9 cellular contexts compared by ENCODE assay signal in genomic region chr3:49019941-49020334, GRCh38. TPM values are rescaled to one million over a fixed set of nuclear protein-coding genes. Genes with fewer than 3 reads are reported as not detected.
DNase-seq lines count a peak whose midpoint lies in the region; ATAC-seq, FAIRE-seq and TF ChIP-seq lines count a peak whose summit lies in the region.
"Had no signal": no experiment of that assay in that cellular context is flagged by ENCODE, and none has a peak within 500 bp of the region (broad histone marks: within the 10 kb centered on the region; RNA-seq: fewer than 3 reads in every experiment).

No MANE protein-coding gene starts in this region.

- peak overlapping the region; percentile 100 for H3K9ac ChIP-seq in BLaER1

- in situ Hi-C loops in brain microvascular endothelial cell (cut with HindIII; ENCODE audit: low pct_ligation_motif_present, low sequenced_read_pairs): no loop called here

- peaks cover 43% of the 10 kb centered on the region for H3K36me3 ChIP-seq in BLaER1
- peaks cover 27% of the 10 kb centered on the region for H3K36me3 ChIP-seq in brain microvascular endothelial cell (replicated peaks)
- H3K36me3 ChIP-seq in muscle layer of duodenum (ENCODE audit: control insufficient read depth in 1 of 2, insufficient read depth in 2 of 2, low read length in 2 of 2): peaks cover 34% of the 10 kb centered on the region in 2 donors

- H3K9me3 ChIP-seq in BLaER1 (no peaks in the 10 kb centered on the region), muscle layer of duodenum (ENCODE audit: control insufficient read depth in 1 of 2, low read length in 2 of 2) (no peaks in the 10 kb centered on the region)

- peaks cover 55% of the 10 kb centered on the region for H4K20me1 ChIP-seq in BLaER1

- H3K27me3 ChIP-seq in BLaER1 (no peaks in the 10 kb centered on the region), brain microvascular endothelial cell (replicated peaks) (no peaks in the 10 kb centered on the region), muscle layer of duodenum (ENCODE audit: low read depth, low read length) (no peaks in the 10 kb centered on the region)
- H3K27me3 ChIP-seq: foreskin keratinocyte had no signal

- no peak for FAIRE-seq in HTR-8/SVneo (lab: Jason Lieb, UNC)

- H3K4me1 ChIP-seq in BLaER1 (peaks cover 53% of the 10 kb centered on the region), muscle layer of duodenum (ENCODE audit: control insufficient read depth in 1 of 2, insufficient read depth in 2 of 2, low read length in 2 of 2) (peaks cover 10 to 42% of the 10 kb centered on the region in 2 donors)

- peak overlapping the region; percentile 100 for H3K27ac ChIP-seq in BLaER1
- peak overlapping the region; percentile 99 for H3K27ac ChIP-seq in brain microvascular endothelial cell
- H3K27ac ChIP-seq in muscle layer of duodenum (ENCODE audit: low read length): peak overlapping the region; percentile 94

- no peak for ATAC-seq in GM18519 (IDR thresholded peaks at IDR 0.05; ENCODE audit: low FRiP score, unreplicated experiment)
- ATAC-seq: foreskin keratinocyte had no signal

- peak overlapping the region; percentile 97 for H3K4me2 ChIP-seq in BLaER1

- DNase-seq in Jurkat, Clone E6-1 (ENCODE audit: low read depth, low spot score): no peak
- no peak for DNase-seq in brain microvascular endothelial cell
- DNase-seq in NCI-H1092 (lab: John Stamatoyannopoulos, UW): no peak
- no peak for DNase-seq in NCI-H1092 treated with DMSO at 0.1 percent for 48 hours (lab: John Stamatoyannopoulos, UW)
- DNase-seq in HTR-8/SVneo (ENCODE audit: insufficient read length, low spot score): no peak

- no peak for TF ChIP-seq CTCF in brain microvascular endothelial cell (IDR thresholded peaks at IDR 0.05; ENCODE audit: low read depth, low read length, missing control alignments)

- H3K4me3 ChIP-seq in BLaER1 (peak overlapping the region; percentile 96), brain microvascular endothelial cell (ENCODE audit: low read depth, low read length) (peak overlapping the region; percentile 90), muscle layer of duodenum (ENCODE audit: low read depth in 1 of 2, low read length in 2 of 2) (peak overlapping the region; percentile 90 to 92)
- peak overlapping the region; percentile 97 for H3K4me3 ChIP-seq in Jurkat, Clone E6-1 (ENCODE audit: low read length)

RNA-seq across cellular contexts. Expression of gene DALRD3, which starts 1.6 kb away (rescaled TPM):
- polyA plus RNA-seq in Jurkat, Clone E6-1 (2012; ENCODE audit: insufficient read depth, insufficient read length): 76.5 TPM

RNA-seq across cellular contexts. Expression of gene NDUFAF3, which starts 2.0 kb away (rescaled TPM):
- polyA plus RNA-seq in Jurkat, Clone E6-1 (2012; ENCODE audit: insufficient read depth, insufficient read length): 219 TPM

RNA-seq across cellular contexts. Expression of gene IMPDH2, which starts 9.3 kb away (rescaled TPM):
- 486 TPM for polyA plus RNA-seq in Jurkat, Clone E6-1 (2012; ENCODE audit: insufficient read depth, insufficient read length)

RNA-seq across cellular contexts. Expression of gene WDR6, which starts 12.7 kb away (rescaled TPM):
- 128 TPM for polyA plus RNA-seq in Jurkat, Clone E6-1 (2012; ENCODE audit: insufficient read depth, insufficient read length)

RNA-seq across cellular contexts. Expression of gene P4HTM, which starts 29.9 kb away (rescaled TPM):
- not detected for polyA plus RNA-seq in Jurkat, Clone E6-1 (2012; ENCODE audit: insufficient read depth, insufficient read length)
